ENCODE assay signal across 1 cellular context in genomic region chr2:227661019-227661726, GRCh38.
TF ChIP-seq lines count a peak whose summit lies in the region.

No MANE protein-coding gene starts in this region.

TF ChIP-seq in IMR-90, 13 proteins besides CTCF, POLR2A, EP300 and RAD21 (continued from another document):
- no peak for TF ChIP-seq USF2 (IDR thresholded peaks at IDR 0.05; ENCODE audit: low read depth, low read length)
- TF ChIP-seq NFE2L2 (IDR thresholded peaks at IDR 0.05; ENCODE audit: low read depth, low read length), result no peak
- TF ChIP-seq MAFK (IDR thresholded peaks at IDR 0.05; ENCODE audit: low read depth, low read length), result no peak
- TF ChIP-seq CEBPB (IDR thresholded peaks at IDR 0.05; ENCODE audit: low read depth, low read length), result no peak
- TF ChIP-seq RCOR1 (IDR thresholded peaks at IDR 0.05; ENCODE audit: insufficient replicate concordance, low read length), result no peak
- TF ChIP-seq MAZ (IDR thresholded peaks at IDR 0.05; ENCODE audit: borderline replicate concordance, low read depth, low read length), result no peak
- TF ChIP-seq SMC3 (IDR thresholded peaks at IDR 0.05; ENCODE audit: low read depth, low read length), result no peak
